Comparison of ENCODE assay signal across 8 cellular contexts in the genomic region with DNA sequence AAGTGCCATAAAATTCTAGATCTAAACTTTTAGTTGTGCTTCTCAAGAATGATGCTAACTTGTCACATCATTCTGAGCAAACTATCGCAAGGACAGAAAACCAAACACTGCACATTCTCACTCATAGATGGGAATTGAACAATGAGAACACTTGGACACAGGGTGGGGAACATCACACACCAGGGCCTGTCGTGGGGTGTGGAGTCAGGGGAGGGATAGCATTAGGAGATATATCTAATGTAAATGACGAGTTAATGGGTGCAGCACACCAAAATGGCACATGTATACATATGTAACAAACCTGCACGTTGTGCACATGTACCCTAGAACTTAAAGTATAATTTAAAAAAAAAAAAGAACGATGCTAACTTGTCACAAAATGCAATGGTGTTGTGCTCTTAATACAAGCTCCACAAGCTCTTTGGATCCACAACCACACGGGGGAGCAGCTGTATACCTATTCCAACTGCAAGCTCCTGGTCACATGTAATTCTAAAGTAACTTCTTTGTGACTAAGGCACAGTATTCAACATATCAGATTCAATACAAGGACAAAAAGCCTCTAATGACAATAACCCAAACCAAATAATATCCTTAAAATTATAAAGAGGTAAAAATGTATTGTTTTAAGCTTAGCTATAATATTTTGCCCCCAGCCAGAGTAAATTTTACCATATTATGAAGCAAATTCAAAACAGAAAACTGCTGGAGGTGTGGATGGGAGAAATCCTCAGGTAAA. TPM values are rescaled to one million over a fixed set of nuclear protein-coding genes. Genes with fewer than 3 reads are reported as not detected.
A peak's percentile ranks its signal among the peaks of the same experiment; 100 is the strongest.
DNase-seq lines count a peak whose midpoint lies in the region; ATAC-seq and TF ChIP-seq lines count a peak whose summit lies in the region.
"Not testable (repeated sequence)": the region's sequence is repeated elsewhere in the genome, so short reads cannot be mapped to it uniquely, and the experiment has no call there.

No MANE protein-coding gene starts in this region.

- not testable (repeated sequence) for H3K4me1 Mint-ChIP-seq in activated CD4-positive, alpha-beta T cell treated with anti-CD3 and anti-CD28 coated beads, Interleukin-2, amount 10 ng/mL, durations not matched to agents 24 days and 14 days

- ATAC-seq in GM19455 (IDR thresholded peaks at IDR 0.05; ENCODE audit: unreplicated experiment) (peak; percentile 39), HG03520 (IDR thresholded peaks at IDR 0.05; ENCODE audit: unreplicated experiment) (peak; percentile 44), left lobe of liver (peak; percentile 94)

- not testable (repeated sequence) for H3K4me3 ChIP-seq in dorsolateral prefrontal cortex

- H3K27ac Mint-ChIP-seq in activated CD4-positive, alpha-beta T cell treated with anti-CD3 and anti-CD28 coated beads, Interleukin-2, amount 10 ng/mL, durations not matched to agents 24 days and 14 days = not testable (repeated sequence)

- not testable (repeated sequence) for H3K36me3 Mint-ChIP-seq in activated CD4-positive, alpha-beta T cell treated with anti-CD3 and anti-CD28 coated beads, Interleukin-2, amount 10 ng/mL, durations not matched to agents 24 days and 14 days (ENCODE audit: low read depth)

- H3K27me3 ChIP-seq in dorsolateral prefrontal cortex = not testable (repeated sequence)

- H3K27me3 Mint-ChIP-seq in activated CD4-positive, alpha-beta T cell treated with anti-CD3 and anti-CD28 coated beads, Interleukin-2, amount 10 ng/mL, durations not matched to agents 24 days and 14 days = not testable (repeated sequence)

- not testable (repeated sequence) for H3K9me3 Mint-ChIP-seq in activated CD4-positive, alpha-beta T cell treated with anti-CD3 and anti-CD28 coated beads, Interleukin-2, amount 10 ng/mL, durations not matched to agents 24 days and 14 days

- intact Hi-C loops in activated CD4-positive, alpha-beta T cell treated with anti-CD3 and anti-CD28 coated beads, Interleukin-2, amount 10 ng/mL, durations not matched to agents 24 days and 14 days (cut with micrococcal nuclease) = loop anchor here (1.0 kb wide), 1 partner anchor 54 kb away; a partner anchor contains a TSS
- intact Hi-C loops in dorsolateral prefrontal cortex (cut with DNase I) = not testable (repeated sequence)

- not testable (repeated sequence) for H3K27ac ChIP-seq in dorsolateral prefrontal cortex

- DNase-seq in CMK (ENCODE audit: low read depth) = peak; percentile 14
- DNase-seq in NCI-H446 treated with DMSO at 0.1 percent for 48 hours (lab: John Stamatoyannopoulos, UW) = peak; percentile 48
- peak; percentile 74 for DNase-seq in activated CD4-positive, alpha-beta T cell treated with anti-CD3 and anti-CD28 coated beads, Interleukin-2, amount 10 ng/mL, durations not matched to agents 24 days and 14 days
- DNase-seq in dorsolateral prefrontal cortex = peak in 9 of 10 donors; percentile 29 to 85 (median 54)
- peak; percentile 57 for DNase-seq in left lobe of liver (ENCODE audit: low spot score)
- DNase-seq in stimulated activated CD4-positive, alpha-beta T cell treated with anti-CD3 and anti-CD28 coated beads, Interleukin-4, amount 100 ng/mL, for 24 hours = peak; percentile 49

- not testable (repeated sequence) for H3K4me3 Mint-ChIP-seq in activated CD4-positive, alpha-beta T cell treated with anti-CD3 and anti-CD28 coated beads, Interleukin-2, amount 10 ng/mL, durations not matched to agents 24 days and 14 days

- peak; percentile 15 to 75 (median 58) for TF ChIP-seq CTCF in dorsolateral prefrontal cortex (IDR thresholded peaks at IDR 0.05 in 54 of 56, conservative IDR thresholded peaks at IDR 0.05 in 2 of 56; ENCODE audit: low read depth in 1 of 56, partially characterized antibody in 56 of 56)

RNA-seq across cellular contexts. Expression of a gene that starts 53.7 kb away (rescaled TPM):
- total RNA-seq in activated CD4-positive, alpha-beta T cell treated with anti-CD3 and anti-CD28 coated beads, Interleukin-2, amount 10 ng/mL, durations not matched to agents 24 days and 14 days = 55.0 and 60.0 TPM in 2 replicates
- 10 to 100 TPM; 35.9 to 76.7 (median 50.9) TPM for total RNA-seq in dorsolateral prefrontal cortex
- total RNA-seq in left lobe of liver = 18.3 TPM

Comparison
In these comparisons a context has a peak if more than half of its experiments do, and no peak if none do; other contexts are left out.
1. DNase-seq: peak in every context shown above with its lines; median percentile 74 in activated CD4-positive, alpha-beta T cell treated with anti-CD3 and anti-CD28 coated beads, Interleukin-2, amount 10 ng/mL, durations not matched to agents 24 days and 14 days; 57 in left lobe of liver; 54 in dorsolateral prefrontal cortex; 49 in stimulated activated CD4-positive, alpha-beta T cell treated with anti-CD3 and anti-CD28 coated beads, Interleukin-4, amount 100 ng/mL, for 24 hours; 48 in NCI-H446 treated with DMSO at 0.1 percent for 48 hours; 14 in CMK.
2. ATAC-seq: peak in every context shown above with its lines; median percentile 94 in left lobe of liver; 44 in HG03520; 39 in GM19455.